In the genomic region with DNA sequence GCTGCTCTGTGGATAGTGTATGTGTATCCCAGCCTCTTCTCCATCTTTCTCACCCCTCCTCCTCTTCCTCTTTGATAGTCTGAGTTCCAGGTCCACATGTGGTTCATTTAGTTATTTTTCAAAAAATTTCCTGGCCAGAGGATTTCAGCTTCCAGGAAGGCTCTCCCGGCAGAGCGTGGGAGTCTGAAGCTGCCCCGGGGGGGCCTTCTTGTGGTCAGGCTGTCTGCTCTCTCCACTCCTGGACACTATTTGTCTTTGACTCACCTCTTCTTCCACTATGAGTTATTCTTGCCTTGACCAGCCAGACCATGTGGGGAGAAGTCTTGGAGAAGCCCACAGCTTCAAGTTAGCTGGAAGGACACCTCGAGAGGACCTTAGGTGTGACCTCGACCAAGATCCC, we compare ENCODE assay signal across 24 cellular contexts.
A peak's percentile ranks its signal among the peaks of the same experiment; 100 is the strongest.
DNase-seq lines count a peak whose midpoint lies in the region; ATAC-seq and TF ChIP-seq lines count a peak whose summit lies in the region.
"Had no signal": no experiment of that assay in that cellular context is flagged by ENCODE, and none has a peak within 500 bp of the region (broad histone marks: within the 10 kb centered on the region; RNA-seq: fewer than 3 reads in every experiment).

No MANE protein-coding gene starts in this region.

- DNase-seq in GM03348 (ENCODE audit: low spot score): peak; percentile 82
- peak; percentile 93 for DNase-seq in amniotic epithelial cell (ENCODE audit: low read depth)
- DNase-seq in fibroblast of the aortic adventitia (ENCODE audit: low read depth): peak; percentile 73
- DNase-seq in stromal cell of bone marrow (ENCODE audit: low read depth): peak; percentile 48
- DNase-seq in colonic mucosa: no peak
- no peak for DNase-seq in NCI-H146 (lab: John Stamatoyannopoulos, UW)
- DNase-seq: activated CD4-positive, alpha-beta T cell treated with anti-CD3 and anti-CD28 coated beads for 4 hours; activated CD8-positive, alpha-beta memory T cell treated with anti-CD3 and anti-CD28 coated beads for 24 hours; activated naive CD4-positive, alpha-beta T cell treated with Interleukin-2 at 50 U/mL for 16 hours; activated T-cell treated with anti-CD3 and anti-CD28 coated beads, Interleukin-2, amount 50 U/mL, for 1 hour; amygdala; CD4-positive, CD25-positive, alpha-beta regulatory T cell; foreskin fibroblast; heart right ventricle; KBM-7; naive B cell; NCI-H526; nucleus accumbens; retina; T-helper 2 cell had no signal

- no peaks in the 10 kb centered on the region for H3K27me3 ChIP-seq in colonic mucosa
- H3K27me3 ChIP-seq: heart right ventricle, suprapubic skin had no signal

- TF ChIP-seq CTCF in fibroblast of the aortic adventitia (IDR thresholded peaks at IDR 0.05; ENCODE audit: insufficient read depth, low read length) (no peak), colonic mucosa (IDR thresholded peaks at IDR 0.05) (no peak)

- H3K27ac ChIP-seq in colonic mucosa: no peak overlapping the region
- H3K27ac ChIP-seq: heart right ventricle, suprapubic skin had no signal

- H3K36me3 ChIP-seq in colonic mucosa: no peaks in the 10 kb centered on the region
- H3K36me3 ChIP-seq: heart right ventricle, suprapubic skin had no signal

- no peaks in the 10 kb centered on the region for H3K9me3 ChIP-seq in colonic mucosa
- H3K9me3 ChIP-seq: heart right ventricle, suprapubic skin had no signal

- no peak for ATAC-seq in GM18861 (IDR thresholded peaks at IDR 0.05; ENCODE audit: unreplicated experiment)
- ATAC-seq: left lobe of liver, Panc1 had no signal

- no peak overlapping the region for H3K4me3 ChIP-seq in fibroblast of the aortic adventitia (ENCODE audit: low read depth, low read length)
- no peak overlapping the region for H3K4me3 ChIP-seq in colonic mucosa
- H3K4me3 ChIP-seq: heart right ventricle, suprapubic skin had no signal

- H3K4me1 ChIP-seq in colonic mucosa: no peaks in the 10 kb centered on the region
- H3K4me1 ChIP-seq: heart right ventricle, suprapubic skin had no signal

- H3K9ac ChIP-seq in colonic mucosa (ENCODE audit: low read depth in 2 of 2, low read length in 2 of 2): no peak overlapping the region

- intact Hi-C loops in colonic mucosa (cut with DNase I): no loop called here

Comparison
In these comparisons a context has a peak if more than half of its experiments do, and no peak if none do; other contexts are left out.
1. DNase-seq: peak in GM03348 (single experiment), amniotic epithelial cell (single experiment), fibroblast of the aortic adventitia (single experiment) and stromal cell of bone marrow (single experiment); none in colonic mucosa (single experiment) and NCI-H146 (single experiment).